ENCODE assay signal across 1 cellular context in genomic region chr1:92399076-92399475, GRCh38.
TF ChIP-seq lines count a peak whose summit lies in the region.

No MANE protein-coding gene starts in this region.

TF ChIP-seq in GM23338, 12 proteins besides CTCF, POLR2A, EP300 and RAD21 (continued from another document):
- TF ChIP-seq ZNF462 (CRISPR knock-in tag; IDR thresholded peaks at IDR 0.05) = no peak
- TF ChIP-seq POLR2AphosphoS5 (IDR thresholded peaks at IDR 0.05; ENCODE audit: low read depth) = no peak
